16 cellular contexts compared by ENCODE assay signal in the genomic region with DNA sequence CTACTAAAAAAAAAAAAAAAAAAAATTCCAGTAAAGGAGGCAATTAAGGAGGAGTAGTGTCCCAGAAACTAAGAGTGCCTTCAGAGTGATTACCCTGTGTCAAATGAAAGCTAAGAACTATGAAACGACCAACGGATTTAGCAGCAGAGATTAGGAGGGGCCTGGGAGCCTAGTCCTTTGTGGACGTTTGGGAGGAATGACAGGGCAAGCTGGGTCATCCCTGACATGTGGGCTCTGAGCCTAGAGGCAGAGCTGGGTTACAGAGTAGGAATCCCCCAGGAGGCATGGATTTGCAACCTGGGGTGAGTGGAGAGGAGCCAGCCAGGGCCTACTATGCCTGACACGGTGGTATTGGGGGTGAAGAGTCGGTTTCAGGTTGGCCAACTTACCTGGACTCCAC. TPM values are rescaled to one million over a fixed set of nuclear protein-coding genes. Genes with fewer than 3 reads are reported as not detected.
DNase-seq lines count a peak whose midpoint lies in the region; ATAC-seq and TF ChIP-seq lines count a peak whose summit lies in the region.
"Had no signal": no experiment of that assay in that cellular context is flagged by ENCODE, and none has a peak within 500 bp of the region (broad histone marks: within the 10 kb centered on the region; RNA-seq: fewer than 3 reads in every experiment).

No MANE protein-coding gene starts in this region.

- H3K36me3 Mint-ChIP-seq in MCF 10A (ENCODE audit: insufficient read depth, unreplicated experiment) (peaks cover 16% of the 10 kb centered on the region), neural progenitor cell (peaks cover 2% of the 10 kb centered on the region)

- H3K9ac ChIP-seq in mammary epithelial cell (ENCODE audit: insufficient read depth, low read length), result no peak overlapping the region
- peak overlapping the region; percentile 33 for H3K9ac ChIP-seq in adipocyte (ENCODE audit: low read length)
- no peak overlapping the region for H3K9ac ChIP-seq in neural progenitor cell

- H3K27me3 Mint-ChIP-seq in MCF 10A (ENCODE audit: insufficient read depth, unreplicated experiment) (peaks cover 29% of the 10 kb centered on the region), neural progenitor cell (ENCODE audit: insufficient read depth, low read depth) (peaks cover 30% of the 10 kb centered on the region)

- no peak overlapping the region for H2AFZ ChIP-seq in mammary epithelial cell (ENCODE audit: low read depth, low read length)
- H2AFZ ChIP-seq in neural progenitor cell (replicated peaks), result no peak overlapping the region
- H2AFZ ChIP-seq: GM23338 had no signal

- ATAC-seq in SK-N-SH treated with all-trans-retinoic acid at 6 μM for 48 hours (no peak), GM18909 (IDR thresholded peaks at IDR 0.05; ENCODE audit: poor library complexity, unreplicated experiment) (no peak)

- H3K9me3 ChIP-seq in mammary epithelial cell (replicated peaks; ENCODE audit: insufficient read depth, low read length) (no peaks in the 10 kb centered on the region), adipocyte (ENCODE audit: control insufficient read depth, low read length) (no peaks in the 10 kb centered on the region), neural progenitor cell (ENCODE audit: low read depth) (no peaks in the 10 kb centered on the region)
- H3K9me3 ChIP-seq: A549; BE2C; BLaER1 treated with 17β-estradiol and CSF1 and Interleukin-3, amounts not matched to agents 10 nM and 100 nM had no signal

- peaks cover 34% of the 10 kb centered on the region for H3K4me1 Mint-ChIP-seq in MCF 10A (ENCODE audit: insufficient read depth, unreplicated experiment)
- peaks cover 32% of the 10 kb centered on the region for H3K4me1 Mint-ChIP-seq in neural progenitor cell

- POLR2A ChIA-PET in MCF 10A (lab: Yijun Ruan, JAX), result interaction anchor here (1.3 to 2.1 kb wide), 5 partner anchors 13 to 22 kb away, joined by 4 to 13 read pairs (median 10); a partner anchor contains a TSS

- H3K36me3 ChIP-seq in mammary epithelial cell (ENCODE audit: insufficient read depth, low read length) (peaks cover 5% of the 10 kb centered on the region), adipocyte (ENCODE audit: control insufficient read depth, insufficient read depth, low read length, severe bottlenecking) (peaks cover 10% of the 10 kb centered on the region), neural progenitor cell (no peaks in the 10 kb centered on the region)

- H4K20me1 ChIP-seq in mammary epithelial cell (ENCODE audit: insufficient read depth, low read length) (no peaks in the 10 kb centered on the region), neural progenitor cell (ENCODE audit: low read depth) (peaks cover 17% of the 10 kb centered on the region)

- no peak overlapping the region for H3K4me2 ChIP-seq in mammary epithelial cell (ENCODE audit: insufficient read depth, low read depth, low read length)
- peak overlapping the region; percentile 61 for H3K4me2 ChIP-seq in neural progenitor cell
- H3K4me2 ChIP-seq: A549, GM23338 had no signal

- BruUV-seq in MCF 10A (replicated peaks; lab: Mats Ljungman, UMichigan) (no TSS peak), mammary epithelial cell (replicated peaks; lab: Mats Ljungman, UMichigan) (no TSS peak)

- dilution Hi-C loops in mammary epithelial cell (cut with HindIII; ENCODE audit: low sequenced_read_pairs), result no loop called here

- CTCF ChIA-PET in MCF 10A (lab: Yijun Ruan, JAX), result interaction anchor here (0.6 to 6.5 kb wide), 14 partner anchors 9 to 486 kb away, joined by 3 to 83 read pairs (median 8); a partner anchor contains a TSS
- CTCF ChIA-PET in mammary epithelial cell (lab: Charles Lee; ENCODE audit: low non-redundant PET), result interaction anchor here (0.5 to 0.6 kb wide), 3 partner anchors 32 to 228 kb away, joined by 3 to 6 read pairs (median 3); no protein-coding TSS in a partner anchor

- H3K9me3 Mint-ChIP-seq in MCF 10A (ENCODE audit: unreplicated experiment), result no peaks in the 10 kb centered on the region
- peaks cover 2% of the 10 kb centered on the region for H3K9me3 Mint-ChIP-seq in neural progenitor cell
- H3K9me3 Mint-ChIP-seq: CD4-positive, alpha-beta T cell; CD8-positive, alpha-beta memory T cell had no signal

- peaks cover 35% of the 10 kb centered on the region for H3F3A ChIP-seq in neural progenitor cell (ENCODE audit: low read depth)

- intact Hi-C loops in MCF 10A (cut with micrococcal nuclease), result no loop called here
- intact Hi-C loops in mammary epithelial cell (cut with micrococcal nuclease), result no loop called here

- in situ Hi-C loops in mammary epithelial cell (cut with MboI; ENCODE audit: low sequenced_read_pairs in 2 of 2), result no loop called here

- TF ChIP-seq CTCF in MCF 10A (IDR thresholded peaks at IDR 0.05; ENCODE audit: unreplicated experiment) (no peak), mammary epithelial cell (conservative IDR thresholded peaks at IDR 0.05 in 1 of 2, IDR thresholded peaks at IDR 0.05 in 1 of 2; ENCODE audit: extremely low read depth in 1 of 2, insufficient read depth in 1 of 2, low read depth in 1 of 2, low read length in 2 of 2) (no peak), neural progenitor cell (IDR thresholded peaks at IDR 0.05) (no peak)

- H3K4me3 ChIP-seq in mammary epithelial cell (replicated peaks in 1 of 3; ENCODE audit: insufficient read depth in 1 of 3, low read depth in 2 of 3, low read length in 3 of 3), result no peak overlapping the region
- no peak overlapping the region for H3K4me3 ChIP-seq in adipocyte (ENCODE audit: low read length)
- H3K4me3 ChIP-seq in neural progenitor cell, result no peak overlapping the region
- H3K4me3 ChIP-seq: A549; BLaER1 treated with 17β-estradiol and CSF1 and Interleukin-3, amounts not matched to agents 10 nM and 100 nM; GM23338 had no signal

- H3K79me2 ChIP-seq in mammary epithelial cell (ENCODE audit: insufficient read depth, low read length), result peaks cover 29% of the 10 kb centered on the region
- H3K79me2 ChIP-seq in neural progenitor cell (ENCODE audit: low read depth), result peaks cover 15% of the 10 kb centered on the region

- H3K27ac ChIP-seq in mammary epithelial cell (ENCODE audit: insufficient read depth, low read depth, low read length) (no peak overlapping the region), neural progenitor cell (no peak overlapping the region)
- H3K27ac ChIP-seq: A549; BLaER1 treated with 17β-estradiol and CSF1 and Interleukin-3, amounts not matched to agents 10 nM and 100 nM had no signal

- DNase-seq in MCF 10A (ENCODE audit: unreplicated experiment) (no peak), mammary epithelial cell (no peak), adipocyte (ENCODE audit: low read depth) (no peak), neural progenitor cell (ENCODE audit: low spot score) (peak; percentile 68), DMS53 treated with DMSO at 0.1 percent for 48 hours (lab: John Stamatoyannopoulos, UW; ENCODE audit: unreplicated experiment) (no peak)

- H3K4me3 Mint-ChIP-seq in MCF 10A (ENCODE audit: unreplicated experiment), result no peak overlapping the region
- H3K4me3 Mint-ChIP-seq in neural progenitor cell, result peak overlapping the region; percentile 59
- H3K4me3 Mint-ChIP-seq: GM23338, H9 had no signal

- H3K27me3 ChIP-seq in mammary epithelial cell (ENCODE audit: insufficient read depth, low read length) (peaks cover 3% of the 10 kb centered on the region), adipocyte (replicated peaks; ENCODE audit: control insufficient read depth, insufficient read depth, low read length) (peaks cover 23% of the 10 kb centered on the region), neural progenitor cell (peaks cover 48% of the 10 kb centered on the region)

- 64% methylated on average over 4 of the region's 5 CpGs for WGBS in mammary epithelial cell (ENCODE audit: low coverage, missing lambda C conversion rate)

- H3K4me1 ChIP-seq in mammary epithelial cell (ENCODE audit: insufficient read depth, low read length), result peaks cover 10% of the 10 kb centered on the region
- peaks cover 38% of the 10 kb centered on the region for H3K4me1 ChIP-seq in adipocyte (ENCODE audit: control insufficient read depth, insufficient read depth, low read length)
- H3K4me1 ChIP-seq in neural progenitor cell, result peaks cover 40% of the 10 kb centered on the region

- H3K27ac Mint-ChIP-seq in MCF 10A (ENCODE audit: low read depth, unreplicated experiment) (peak overlapping the region; percentile 5), neural progenitor cell (no peak overlapping the region)
- H3K27ac Mint-ChIP-seq: GM23338, H9 had no signal

RNA-seq across cellular contexts. Expression of a gene that starts 4.3 kb away (rescaled TPM):
- total RNA-seq in MCF 10A (2022) (not detected in 2 replicates), mammary epithelial cell (under 1 TPM in 1 of 2 donors, not detected in 1; 0.17 TPM), neural progenitor cell (ENCODE audit: low replicate concordance) (4.7 and 5.3 TPM in 2 replicates)
- not detected for polyA plus RNA-seq in mammary epithelial cell
- polyA minus RNA-seq in mammary epithelial cell, result not detected
- total RNA-seq: Daoy, H9 had no signal
- polyA plus RNA-seq: CD14-positive monocyte; CD8-positive, alpha-beta memory T cell; GM23338 had no signal

RNA-seq across cellular contexts. Expression of a gene that starts 4.4 kb away (rescaled TPM):
- total RNA-seq in MCF 10A (2022) (82.1 and 99.8 TPM in 2 replicates), mammary epithelial cell (100 to 1,000 TPM in 1 of 2 donors, 10 to 100 TPM in 1; 83.0 to 131 TPM), neural progenitor cell (ENCODE audit: low replicate concordance) (37.8 and 108 TPM in 2 replicates)
- polyA plus RNA-seq in mammary epithelial cell, result 165 TPM
- polyA minus RNA-seq in mammary epithelial cell, result 139 TPM

RNA-seq across cellular contexts. Expression of a gene that starts 12.9 kb away (rescaled TPM):
- total RNA-seq in MCF 10A (2022) (88.5 and 92.4 TPM in 2 replicates), mammary epithelial cell (10 to 100 TPM; 53.8 to 91.3 TPM), neural progenitor cell (ENCODE audit: low replicate concordance) (45.6 and 98.3 TPM in 2 replicates)
- 142 TPM for polyA plus RNA-seq in mammary epithelial cell
- polyA minus RNA-seq in mammary epithelial cell, result 79.7 TPM

RNA-seq across cellular contexts. Expression of a gene that starts 13.3 kb away (rescaled TPM):
- total RNA-seq in MCF 10A (2022) (21.3 and 26.8 TPM in 2 replicates), mammary epithelial cell (10 to 100 TPM; 29.5 to 30.2 TPM), neural progenitor cell (ENCODE audit: low replicate concordance) (32.1 and 43.7 TPM in 2 replicates)
- polyA plus RNA-seq in mammary epithelial cell, result 25.8 TPM
- polyA minus RNA-seq in mammary epithelial cell, result 8.0 TPM

RNA-seq across cellular contexts. Expression of a gene that starts 18.8 kb away (rescaled TPM):
- 4.0 and 8.0 TPM in 2 replicates for total RNA-seq in MCF 10A (2022)
- 1 to 10 TPM; 4.9 to 6.0 TPM for total RNA-seq in mammary epithelial cell
- polyA plus RNA-seq in mammary epithelial cell, result 3.2 TPM
- polyA minus RNA-seq in mammary epithelial cell, result 1.1 TPM
- total RNA-seq in neural progenitor cell (ENCODE audit: low replicate concordance), result 11.4 and 12.7 TPM in 2 replicates
